ENCODE assay signal across 1 cellular context in the genomic region with DNA sequence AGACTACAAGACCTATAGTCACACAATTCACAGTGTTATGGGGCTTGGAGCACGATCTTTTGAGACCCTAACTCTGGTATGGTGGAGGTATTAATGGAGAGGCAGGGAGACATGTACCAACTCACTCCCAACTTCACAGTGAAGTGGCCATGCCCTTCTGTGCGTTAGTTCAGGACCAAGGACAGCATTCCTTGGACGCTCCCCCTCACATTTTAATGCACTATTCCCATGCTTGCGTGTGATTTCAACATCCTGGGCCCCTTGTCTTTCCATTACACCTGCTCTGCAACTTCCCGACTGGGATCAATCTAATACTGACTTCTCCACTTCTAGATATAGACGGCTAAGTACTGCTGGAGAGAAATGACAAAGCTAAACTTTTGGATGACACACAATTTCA.
TF ChIP-seq lines count a peak whose summit lies in the region.

No MANE protein-coding gene starts in this region.

TF ChIP-seq in WTC11, 78 proteins besides CTCF, POLR2A, EP300 and RAD21 (continued from another document):
- TF ChIP-seq, protein P1, sequence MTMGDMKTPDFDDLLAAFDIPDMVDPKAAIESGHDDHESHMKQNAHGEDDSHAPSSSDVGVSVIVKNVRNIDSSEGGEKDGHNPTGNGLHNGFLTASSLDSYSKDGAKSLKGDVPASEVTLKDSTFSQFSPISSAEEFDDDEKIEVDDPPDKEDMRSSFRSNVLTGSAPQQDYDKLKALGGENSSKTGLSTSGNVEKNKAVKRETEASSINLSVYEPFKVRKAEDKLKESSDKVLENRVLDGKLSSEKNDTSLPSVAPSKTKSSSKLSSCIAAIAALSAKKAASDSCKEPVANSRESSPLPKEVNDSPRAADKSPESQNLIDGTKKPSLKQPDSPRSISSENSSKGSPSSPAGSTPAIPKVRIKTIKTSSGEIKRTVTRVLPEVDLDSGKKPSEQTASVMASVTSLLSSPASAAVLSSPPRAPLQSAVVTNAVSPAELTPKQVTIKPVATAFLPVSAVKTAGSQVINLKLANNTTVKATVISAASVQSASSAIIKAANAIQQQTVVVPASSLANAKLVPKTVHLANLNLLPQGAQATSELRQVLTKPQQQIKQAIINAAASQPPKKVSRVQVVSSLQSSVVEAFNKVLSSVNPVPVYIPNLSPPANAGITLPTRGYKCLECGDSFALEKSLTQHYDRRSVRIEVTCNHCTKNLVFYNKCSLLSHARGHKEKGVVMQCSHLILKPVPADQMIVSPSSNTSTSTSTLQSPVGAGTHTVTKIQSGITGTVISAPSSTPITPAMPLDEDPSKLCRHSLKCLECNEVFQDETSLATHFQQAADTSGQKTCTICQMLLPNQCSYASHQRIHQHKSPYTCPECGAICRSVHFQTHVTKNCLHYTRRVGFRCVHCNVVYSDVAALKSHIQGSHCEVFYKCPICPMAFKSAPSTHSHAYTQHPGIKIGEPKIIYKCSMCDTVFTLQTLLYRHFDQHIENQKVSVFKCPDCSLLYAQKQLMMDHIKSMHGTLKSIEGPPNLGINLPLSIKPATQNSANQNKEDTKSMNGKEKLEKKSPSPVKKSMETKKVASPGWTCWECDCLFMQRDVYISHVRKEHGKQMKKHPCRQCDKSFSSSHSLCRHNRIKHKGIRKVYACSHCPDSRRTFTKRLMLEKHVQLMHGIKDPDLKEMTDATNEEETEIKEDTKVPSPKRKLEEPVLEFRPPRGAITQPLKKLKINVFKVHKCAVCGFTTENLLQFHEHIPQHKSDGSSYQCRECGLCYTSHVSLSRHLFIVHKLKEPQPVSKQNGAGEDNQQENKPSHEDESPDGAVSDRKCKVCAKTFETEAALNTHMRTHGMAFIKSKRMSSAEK (CRISPR knock-in tag; IDR thresholded peaks at IDR 0.05; ENCODE audit: borderline replicate concordance), result no peak
- TF ChIP-seq, protein P2, sequence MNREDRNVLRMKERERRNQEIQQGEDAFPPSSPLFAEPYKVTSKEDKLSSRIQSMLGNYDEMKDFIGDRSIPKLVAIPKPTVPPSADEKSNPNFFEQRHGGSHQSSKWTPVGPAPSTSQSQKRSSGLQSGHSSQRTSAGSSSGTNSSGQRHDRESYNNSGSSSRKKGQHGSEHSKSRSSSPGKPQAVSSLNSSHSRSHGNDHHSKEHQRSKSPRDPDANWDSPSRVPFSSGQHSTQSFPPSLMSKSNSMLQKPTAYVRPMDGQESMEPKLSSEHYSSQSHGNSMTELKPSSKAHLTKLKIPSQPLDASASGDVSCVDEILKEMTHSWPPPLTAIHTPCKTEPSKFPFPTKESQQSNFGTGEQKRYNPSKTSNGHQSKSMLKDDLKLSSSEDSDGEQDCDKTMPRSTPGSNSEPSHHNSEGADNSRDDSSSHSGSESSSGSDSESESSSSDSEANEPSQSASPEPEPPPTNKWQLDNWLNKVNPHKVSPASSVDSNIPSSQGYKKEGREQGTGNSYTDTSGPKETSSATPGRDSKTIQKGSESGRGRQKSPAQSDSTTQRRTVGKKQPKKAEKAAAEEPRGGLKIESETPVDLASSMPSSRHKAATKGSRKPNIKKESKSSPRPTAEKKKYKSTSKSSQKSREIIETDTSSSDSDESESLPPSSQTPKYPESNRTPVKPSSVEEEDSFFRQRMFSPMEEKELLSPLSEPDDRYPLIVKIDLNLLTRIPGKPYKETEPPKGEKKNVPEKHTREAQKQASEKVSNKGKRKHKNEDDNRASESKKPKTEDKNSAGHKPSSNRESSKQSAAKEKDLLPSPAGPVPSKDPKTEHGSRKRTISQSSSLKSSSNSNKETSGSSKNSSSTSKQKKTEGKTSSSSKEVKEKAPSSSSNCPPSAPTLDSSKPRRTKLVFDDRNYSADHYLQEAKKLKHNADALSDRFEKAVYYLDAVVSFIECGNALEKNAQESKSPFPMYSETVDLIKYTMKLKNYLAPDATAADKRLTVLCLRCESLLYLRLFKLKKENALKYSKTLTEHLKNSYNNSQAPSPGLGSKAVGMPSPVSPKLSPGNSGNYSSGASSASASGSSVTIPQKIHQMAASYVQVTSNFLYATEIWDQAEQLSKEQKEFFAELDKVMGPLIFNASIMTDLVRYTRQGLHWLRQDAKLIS (CRISPR knock-in tag; IDR thresholded peaks at IDR 0.05; ENCODE audit: borderline replicate concordance), result no peak
- TF ChIP-seq, protein P3, sequence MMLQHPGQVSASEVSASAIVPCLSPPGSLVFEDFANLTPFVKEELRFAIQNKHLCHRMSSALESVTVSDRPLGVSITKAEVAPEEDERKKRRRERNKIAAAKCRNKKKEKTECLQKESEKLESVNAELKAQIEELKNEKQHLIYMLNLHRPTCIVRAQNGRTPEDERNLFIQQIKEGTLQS (CRISPR knock-in tag; conservative IDR thresholded peaks at IDR 0.05), result no peak
- TF ChIP-seq, protein P4, sequence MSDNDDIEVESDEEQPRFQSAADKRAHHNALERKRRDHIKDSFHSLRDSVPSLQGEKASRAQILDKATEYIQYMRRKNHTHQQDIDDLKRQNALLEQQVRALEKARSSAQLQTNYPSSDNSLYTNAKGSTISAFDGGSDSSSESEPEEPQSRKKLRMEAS (CRISPR knock-in tag; IDR thresholded peaks at IDR 0.05), result no peak
- no peak for TF ChIP-seq NR2C2 (CRISPR knock-in tag; IDR thresholded peaks at IDR 0.05)
- TF ChIP-seq, protein P5, sequence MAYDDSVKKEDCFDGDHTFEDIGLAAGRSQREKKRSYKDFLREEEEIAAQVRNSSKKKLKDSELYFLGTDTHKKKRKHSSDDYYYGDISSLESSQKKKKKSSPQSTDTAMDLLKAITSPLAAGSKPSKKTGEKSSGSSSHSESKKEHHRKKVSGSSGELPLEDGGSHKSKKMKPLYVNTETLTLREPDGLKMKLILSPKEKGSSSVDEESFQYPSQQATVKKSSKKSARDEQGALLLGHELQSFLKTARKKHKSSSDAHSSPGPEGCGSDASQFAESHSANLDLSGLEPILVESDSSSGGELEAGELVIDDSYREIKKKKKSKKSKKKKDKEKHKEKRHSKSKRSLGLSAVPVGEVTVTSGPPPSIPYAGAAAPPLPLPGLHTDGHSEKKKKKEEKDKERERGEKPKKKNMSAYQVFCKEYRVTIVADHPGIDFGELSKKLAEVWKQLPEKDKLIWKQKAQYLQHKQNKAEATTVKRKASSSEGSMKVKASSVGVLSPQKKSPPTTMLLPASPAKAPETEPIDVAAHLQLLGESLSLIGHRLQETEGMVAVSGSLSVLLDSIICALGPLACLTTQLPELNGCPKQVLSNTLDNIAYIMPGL (CRISPR knock-in tag; IDR thresholded peaks at IDR 0.05), result no peak
- TF ChIP-seq ETV6 (CRISPR knock-in tag; IDR thresholded peaks at IDR 0.05), result no peak
- TF ChIP-seq IRF2 (CRISPR knock-in tag; IDR thresholded peaks at IDR 0.05; ENCODE audit: borderline replicate concordance, low read depth), result no peak
- TF ChIP-seq, protein P6, sequence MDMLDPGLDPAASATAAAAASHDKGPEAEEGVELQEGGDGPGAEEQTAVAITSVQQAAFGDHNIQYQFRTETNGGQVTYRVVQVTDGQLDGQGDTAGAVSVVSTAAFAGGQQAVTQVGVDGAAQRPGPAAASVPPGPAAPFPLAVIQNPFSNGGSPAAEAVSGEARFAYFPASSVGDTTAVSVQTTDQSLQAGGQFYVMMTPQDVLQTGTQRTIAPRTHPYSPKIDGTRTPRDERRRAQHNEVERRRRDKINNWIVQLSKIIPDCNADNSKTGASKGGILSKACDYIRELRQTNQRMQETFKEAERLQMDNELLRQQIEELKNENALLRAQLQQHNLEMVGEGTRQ (CRISPR knock-in tag; IDR thresholded peaks at IDR 0.05), result no peak
- TF ChIP-seq, protein P7, sequence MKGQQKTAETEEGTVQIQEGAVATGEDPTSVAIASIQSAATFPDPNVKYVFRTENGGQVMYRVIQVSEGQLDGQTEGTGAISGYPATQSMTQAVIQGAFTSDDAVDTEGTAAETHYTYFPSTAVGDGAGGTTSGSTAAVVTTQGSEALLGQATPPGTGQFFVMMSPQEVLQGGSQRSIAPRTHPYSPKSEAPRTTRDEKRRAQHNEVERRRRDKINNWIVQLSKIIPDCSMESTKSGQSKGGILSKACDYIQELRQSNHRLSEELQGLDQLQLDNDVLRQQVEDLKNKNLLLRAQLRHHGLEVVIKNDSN (CRISPR knock-in tag; IDR thresholded peaks at IDR 0.05), result peak; percentile 35; the same call in 1 of the 2 replicates
- no peak for TF ChIP-seq TCF7 (CRISPR knock-in tag; IDR thresholded peaks at IDR 0.05; ENCODE audit: low read depth)
- TF ChIP-seq, protein P8, sequence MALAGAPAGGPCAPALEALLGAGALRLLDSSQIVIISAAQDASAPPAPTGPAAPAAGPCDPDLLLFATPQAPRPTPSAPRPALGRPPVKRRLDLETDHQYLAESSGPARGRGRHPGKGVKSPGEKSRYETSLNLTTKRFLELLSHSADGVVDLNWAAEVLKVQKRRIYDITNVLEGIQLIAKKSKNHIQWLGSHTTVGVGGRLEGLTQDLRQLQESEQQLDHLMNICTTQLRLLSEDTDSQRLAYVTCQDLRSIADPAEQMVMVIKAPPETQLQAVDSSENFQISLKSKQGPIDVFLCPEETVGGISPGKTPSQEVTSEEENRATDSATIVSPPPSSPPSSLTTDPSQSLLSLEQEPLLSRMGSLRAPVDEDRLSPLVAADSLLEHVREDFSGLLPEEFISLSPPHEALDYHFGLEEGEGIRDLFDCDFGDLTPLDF (CRISPR knock-in tag; IDR thresholded peaks at IDR 0.05), result no peak
TF ChIP-seq in WTC11: peak in this region for 12.
